In genomic region chr16:66137853-66138252, GRCh38 we compare ENCODE assay signal across 17 cellular contexts.
A peak's percentile ranks its signal among the peaks of the same experiment; 100 is the strongest.
DNase-seq lines count a peak whose midpoint lies in the region; ATAC-seq and TF ChIP-seq lines count a peak whose summit lies in the region.
"Had no signal": no experiment of that assay in that cellular context is flagged by ENCODE, and none has a peak within 500 bp of the region (broad histone marks: within the 10 kb centered on the region; RNA-seq: fewer than 3 reads in every experiment).

No MANE protein-coding gene starts in this region.

- H3K56ac ChIP-seq in IMR-90 (ENCODE audit: extremely low read depth, insufficient read depth, low read length): no peak overlapping the region

- H3K27me3 Mint-ChIP-seq in T-helper 17 cell: peaks cover 37% of the 10 kb centered on the region
- H3K27me3 Mint-ChIP-seq in mesothelial cell of epicardium (ENCODE audit: low read depth): peaks cover 58% of the 10 kb centered on the region
- H3K27me3 Mint-ChIP-seq: CD4-positive, CD25-positive, alpha-beta regulatory T cell had no signal

- peak overlapping the region; percentile 42; the same call in 1 of the 2 replicates for H3K18ac ChIP-seq in IMR-90 (ENCODE audit: low read depth, low read length)

- no peak overlapping the region for H3K9ac ChIP-seq in BLaER1
- no peak overlapping the region for H3K9ac ChIP-seq in IMR-90 (ENCODE audit: low read depth, low read length)

- no CpG with 5 or more reads among the region's 3 CpGs for WGBS in IMR-90 (ENCODE audit: extremely low coverage in 2 of 2, insufficient read length in 1 of 2), 2 experiments

- DNase-seq in IMR-90 (no peak), T-helper 17 cell (no peak), mesothelial cell of epicardium (ENCODE audit: low spot score in 2 of 2, unreplicated experiment in 2 of 2) (no peak), COLO829 (ENCODE audit: low spot score) (no peak), SHP77 treated with DMSO at 0.1 percent for 48 hours (lab: John Stamatoyannopoulos, UW) (no peak), mesenteric fat pad (ENCODE audit: low spot score) (no peak), NCI-H345 (lab: John Stamatoyannopoulos, UW) (no peak)
- DNase-seq: 8988T; C1 segment of cervical spinal cord; CD4-positive, CD25-positive, alpha-beta regulatory T cell; CD8-positive, alpha-beta memory T cell; GOT3; H7; KBM-7 had no signal

- ATAC-seq in IMR-90 (ENCODE audit: low read depth) (no peak), T-helper 17 cell (no peak)
- ATAC-seq: HCT116 had no signal

- no peak overlapping the region for H2BK5ac ChIP-seq in IMR-90 (ENCODE audit: low read depth, low read length, poor library complexity, severe bottlenecking)

- no peak overlapping the region for H3K4me3 Mint-ChIP-seq in T-helper 17 cell
- no peak overlapping the region for H3K4me3 Mint-ChIP-seq in mesothelial cell of epicardium
- H3K4me3 Mint-ChIP-seq: CD4-positive, CD25-positive, alpha-beta regulatory T cell; CD8-positive, alpha-beta memory T cell had no signal

- peak overlapping the region; percentile 24 for H3K4me2 ChIP-seq in BLaER1
- no peak overlapping the region for H3K4me2 ChIP-seq in IMR-90 (ENCODE audit: low read depth, low read length)

- H4K8ac ChIP-seq in IMR-90 (ENCODE audit: low read depth in 2 of 2, low read length in 2 of 2): no peak overlapping the region

- H2BK15ac ChIP-seq in IMR-90 (ENCODE audit: low read depth, low read length): peak overlapping the region; percentile 71; the same call in 1 of the 3 replicates

- no peaks in the 10 kb centered on the region for H3K4me1 Mint-ChIP-seq in T-helper 17 cell
- peaks cover 30% of the 10 kb centered on the region for H3K4me1 Mint-ChIP-seq in mesothelial cell of epicardium
- H3K4me1 Mint-ChIP-seq: CD4-positive, CD25-positive, alpha-beta regulatory T cell; CD8-positive, alpha-beta memory T cell had no signal

- CTCF ChIA-PET in IMR-90 (lab: Yijun Ruan, JAX): no interaction called here

- no TSS peak for BruUV-seq in IMR-90 (replicated peaks; lab: Mats Ljungman, UMichigan)

- H3K23ac ChIP-seq in IMR-90 (ENCODE audit: low read depth, low read length): no peak overlapping the region

- no peaks in the 10 kb centered on the region for H3K36me3 Mint-ChIP-seq in T-helper 17 cell (ENCODE audit: low read depth)
- no peaks in the 10 kb centered on the region for H3K36me3 Mint-ChIP-seq in mesothelial cell of epicardium
- H3K36me3 Mint-ChIP-seq: CD4-positive, CD25-positive, alpha-beta regulatory T cell; CD8-positive, alpha-beta memory T cell had no signal

- no peak for TF ChIP-seq RAD21 in IMR-90 (IDR thresholded peaks at IDR 0.05; ENCODE audit: low read length)

- TF ChIP-seq POLR2A in IMR-90 (IDR thresholded peaks at IDR 0.05; ENCODE audit: low read depth, low read length): no peak

- H3K36me3 ChIP-seq in BLaER1 (no peaks in the 10 kb centered on the region), IMR-90 (ENCODE audit: control insufficient read depth, insufficient read depth, low read length) (no peaks in the 10 kb centered on the region)

- dilution Hi-C loops in IMR-90 (cut with HindIII; ENCODE audit: low sequenced_read_pairs, unreplicated experiment): no loop called here

- POLR2A ChIA-PET in IMR-90 (lab: Charles Lee; ENCODE audit: unreplicated experiment): no interaction called here

- H3K9me1 ChIP-seq in IMR-90 (ENCODE audit: insufficient read depth, low read length): peaks cover 16% of the 10 kb centered on the region

- no peaks in the 10 kb centered on the region for H3K79me1 ChIP-seq in IMR-90 (ENCODE audit: low read depth in 1 of 2, low read length in 2 of 2)

- peak overlapping the region; percentile 70 for H2AK5ac ChIP-seq in IMR-90 (ENCODE audit: low read depth, low read length)

- H3K27ac ChIP-seq in BLaER1 (no peak overlapping the region), IMR-90 (ENCODE audit: insufficient read depth, low read length) (no peak overlapping the region)

- H4K20me1 ChIP-seq in BLaER1: no peaks in the 10 kb centered on the region
- no peaks in the 10 kb centered on the region for H4K20me1 ChIP-seq in IMR-90 (ENCODE audit: insufficient read depth, low read length)

- no peak overlapping the region for H4K91ac ChIP-seq in IMR-90 (ENCODE audit: insufficient read depth, low read depth, low read length)

- TF ChIP-seq CTCF in IMR-90 (conservative IDR thresholded peaks at IDR 0.05; ENCODE audit: low read depth, low read length): no peak
- TF ChIP-seq CTCF in mesothelial cell of epicardium (IDR thresholded peaks at IDR 0.05; ENCODE audit: unreplicated experiment): no peak

- peak overlapping the region; percentile 5; the same call in 1 of the 2 replicates for H3K4ac ChIP-seq in IMR-90 (ENCODE audit: low read depth, low read length)

- no peak overlapping the region for H3K4me3 ChIP-seq in BLaER1
- H3K4me3 ChIP-seq in IMR-90 (ENCODE audit: insufficient read depth, low read depth, low read length): no peak overlapping the region

- H3K27me3 ChIP-seq in BLaER1 (no peaks in the 10 kb centered on the region), IMR-90 (ENCODE audit: control insufficient read depth, insufficient read depth, low read length) (no peaks in the 10 kb centered on the region)

- intact Hi-C loops in IMR-90 (cut with micrococcal nuclease): loop anchor here (5.0 to 10.0 kb wide), 2 partner anchors 441 to 563 kb away; no protein-coding TSS in a partner anchor

- H4K5ac ChIP-seq in IMR-90 (ENCODE audit: low read depth, low read length): peak overlapping the region; percentile 52; the same call in 1 of the 2 replicates

- peaks cover 23% of the 10 kb centered on the region for H3K4me1 ChIP-seq in BLaER1
- H3K4me1 ChIP-seq in IMR-90 (ENCODE audit: control insufficient read depth, insufficient read depth, low read length): peaks cover 28% of the 10 kb centered on the region

- H2BK20ac ChIP-seq in IMR-90 (ENCODE audit: low read depth, low read length): 0 out of 2 replicates have a peak overlapping the region, but pooled peaks have one; percentile 27

- in situ Hi-C loops in IMR-90 (cut with MboI; ENCODE audit: low sequenced_read_pairs): no loop called here

- H3K9me3 Mint-ChIP-seq in mesothelial cell of epicardium: no peaks in the 10 kb centered on the region
- H3K9me3 Mint-ChIP-seq: CD4-positive, CD25-positive, alpha-beta regulatory T cell; CD8-positive, alpha-beta memory T cell had no signal

- no peaks in the 10 kb centered on the region for H3K9me3 ChIP-seq in BLaER1
- H3K9me3 ChIP-seq in IMR-90 (ENCODE audit: control insufficient read depth, insufficient read depth, low read length): no peaks in the 10 kb centered on the region
- H3K9me3 ChIP-seq in T-helper 17 cell (ENCODE audit: control insufficient read depth, low read length, poor library complexity, severe bottlenecking): no peaks in the 10 kb centered on the region
- H3K9me3 ChIP-seq: Caco-2 had no signal

- H3K27ac Mint-ChIP-seq in T-helper 17 cell (peak overlapping the region; percentile 68), mesothelial cell of epicardium (peak overlapping the region; percentile 50)
- H3K27ac Mint-ChIP-seq: CD4-positive, CD25-positive, alpha-beta regulatory T cell; CD8-positive, alpha-beta memory T cell had no signal

- 0 out of 2 replicates have a peak overlapping the region, but pooled peaks have one; percentile 19 for H2BK120ac ChIP-seq in IMR-90 (ENCODE audit: low read depth, low read length)

- H3K14ac ChIP-seq in IMR-90 (replicated peaks; ENCODE audit: low read depth, low read length): no peak overlapping the region; the same call in 1 of the 2 replicates

- no peak overlapping the region for H2AFZ ChIP-seq in IMR-90 (replicated peaks; ENCODE audit: low read length, poor library complexity)

- H2AK9ac ChIP-seq in IMR-90 (replicated peaks; ENCODE audit: low read depth, low read length, poor library complexity): no peak overlapping the region

TF ChIP-seq in IMR-90, 13 proteins besides CTCF, POLR2A, EP300 and RAD21:
- TF ChIP-seq MAFK (IDR thresholded peaks at IDR 0.05; ENCODE audit: low read depth, low read length) (no peak), MXI1 (IDR thresholded peaks at IDR 0.05; ENCODE audit: borderline replicate concordance, low read depth, low read length) (no peak), MAZ (IDR thresholded peaks at IDR 0.05; ENCODE audit: borderline replicate concordance, low read depth, low read length) (no peak), RCOR1 (IDR thresholded peaks at IDR 0.05; ENCODE audit: insufficient replicate concordance, low read length) (no peak), BHLHE40 (IDR thresholded peaks at IDR 0.05; ENCODE audit: low read depth, low read length) (no peak), CHD1 (IDR thresholded peaks at IDR 0.05; ENCODE audit: low read depth, low read length) (no peak), RFX5 (IDR thresholded peaks at IDR 0.05; ENCODE audit: low read depth, low read length) (no peak), ELK1 (IDR thresholded peaks at IDR 0.05; ENCODE audit: borderline replicate concordance, low read depth, low read length) (no peak), NFE2L2 (IDR thresholded peaks at IDR 0.05; ENCODE audit: low read depth, low read length) (no peak), CEBPB (IDR thresholded peaks at IDR 0.05; ENCODE audit: low read depth, low read length) (no peak), SMC3 (IDR thresholded peaks at IDR 0.05; ENCODE audit: low read depth, low read length) (no peak)
